21 cellular contexts compared by ENCODE assay signal in the genomic region with DNA sequence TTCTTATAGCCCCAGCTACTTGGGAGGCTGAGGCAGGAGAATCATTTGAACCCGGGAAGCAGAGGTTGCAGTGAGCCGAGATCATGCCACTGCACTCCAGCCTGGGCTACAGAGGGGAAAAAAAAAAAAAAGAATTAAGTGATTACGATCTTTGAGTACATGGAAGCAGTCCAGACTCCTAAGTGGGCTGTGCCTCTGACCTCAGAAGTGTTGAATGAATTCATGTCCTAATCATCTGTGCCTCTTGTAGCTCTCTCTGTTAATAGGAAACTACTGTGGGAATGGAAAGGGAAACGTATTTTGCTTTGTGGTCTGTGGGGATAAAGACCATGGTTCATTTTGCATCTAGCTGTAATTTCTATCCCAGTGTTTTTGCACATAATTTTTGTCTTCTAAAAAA. TPM values are rescaled to one million over a fixed set of nuclear protein-coding genes. Genes with fewer than 3 reads are reported as not detected.
DNase-seq lines count a peak whose midpoint lies in the region; ATAC-seq and TF ChIP-seq lines count a peak whose summit lies in the region.
"Had no signal": no experiment of that assay in that cellular context is flagged by ENCODE, and none has a peak within 500 bp of the region (broad histone marks: within the 10 kb centered on the region; RNA-seq: fewer than 3 reads in every experiment).

No MANE protein-coding gene starts in this region.

- H2BK5ac ChIP-seq in mesenchymal stem cell (ENCODE audit: low read depth, low read length, poor library complexity, severe bottlenecking): no peak overlapping the region

- H2BK120ac ChIP-seq in mesenchymal stem cell (ENCODE audit: low read depth, low read length): no peak overlapping the region

- no peak overlapping the region for H3K18ac ChIP-seq in mesenchymal stem cell (ENCODE audit: low read depth in 1 of 2, low read length in 2 of 2)

- H3K4me3 ChIP-seq in epithelial cell of proximal tubule (ENCODE audit: low read depth, low read length) (no peak overlapping the region), mesenchymal stem cell (ENCODE audit: insufficient read depth in 1 of 2, low read depth in 1 of 2, low read length in 2 of 2) (no peak overlapping the region), right cardiac atrium (ENCODE audit: low read length) (no peak overlapping the region)
- H3K4me3 ChIP-seq: tibial nerve had no signal

- no peaks in the 10 kb centered on the region for H3K79me1 ChIP-seq in mesenchymal stem cell (replicated peaks; ENCODE audit: low read length, poor library complexity, severe bottlenecking)

- H3K9ac ChIP-seq in mesenchymal stem cell (ENCODE audit: low read length): no peak overlapping the region

- intact Hi-C loops in right cardiac atrium (cut with DNase I): no loop called here

- H2BK15ac ChIP-seq in mesenchymal stem cell (ENCODE audit: low read depth, poor library complexity, severe bottlenecking): no peak overlapping the region

- H3K23ac ChIP-seq in mesenchymal stem cell (ENCODE audit: low read length in 2 of 2): no peak overlapping the region

- H2AFZ ChIP-seq in mesenchymal stem cell (ENCODE audit: low read depth, low read length): no peak overlapping the region

- no peak overlapping the region for H3K4me2 ChIP-seq in mesenchymal stem cell (ENCODE audit: low read length, poor library complexity, severe bottlenecking)

- DNase-seq in DMS 273 (lab: John Stamatoyannopoulos, UW; ENCODE audit: unreplicated experiment) (peak; percentile 21), DMS 273 treated with DMSO at 0.1 percent for 48 hours (lab: John Stamatoyannopoulos, UW) (no peak), NCI-H2029 (lab: John Stamatoyannopoulos, UW) (peak; percentile 72), epithelial cell of proximal tubule (ENCODE audit: low read depth) (peak; percentile 82), mesenchymal stem cell (peak; percentile 73), right cardiac atrium (no peak)
- DNase-seq: activated CD4-positive, alpha-beta T cell treated with anti-CD3 and anti-CD28 coated beads, Interleukin-2, amount 50 U/mL, for 1 hour; activated gamma-delta T cell treated with Interleukin-2 at 50 U/mL for 16 hours; amniotic stem cell; caudate nucleus; H9; IMR-90; MM.1S; NCI-H510A; stimulated activated naive CD4-positive, alpha-beta T cell had no signal

- no peak overlapping the region for H3K27ac ChIP-seq in mesenchymal stem cell (ENCODE audit: low read length, poor library complexity, severe bottlenecking)
- H3K27ac ChIP-seq in right cardiac atrium (ENCODE audit: low read length): no peak overlapping the region
- H3K27ac ChIP-seq: 22Rv1, epithelial cell of prostate, tibial nerve had no signal

- H3K27me3 ChIP-seq in mesenchymal stem cell (ENCODE audit: control insufficient read depth in 1 of 2, insufficient read depth in 1 of 2, low read length in 2 of 2) (no peaks in the 10 kb centered on the region), right cardiac atrium (ENCODE audit: control insufficient read depth, insufficient read depth) (no peaks in the 10 kb centered on the region)
- H3K27me3 ChIP-seq: tibial nerve had no signal

- no peak for TF ChIP-seq CTCF in epithelial cell of proximal tubule (conservative IDR thresholded peaks at IDR 0.05; ENCODE audit: low read depth, low read length)

- no peak overlapping the region for H4K8ac ChIP-seq in mesenchymal stem cell (ENCODE audit: low read length)

- H3K36me3 ChIP-seq in mesenchymal stem cell (ENCODE audit: control insufficient read depth in 1 of 2, insufficient read depth in 2 of 2, low read depth in 1 of 2, low read length in 2 of 2): no peaks in the 10 kb centered on the region
- H3K36me3 ChIP-seq: tibial nerve had no signal

- H3K9me3 ChIP-seq in mesenchymal stem cell (ENCODE audit: control insufficient read depth, low read length) (no peaks in the 10 kb centered on the region), right cardiac atrium (ENCODE audit: control insufficient read depth, low read length) (no peaks in the 10 kb centered on the region)
- H3K9me3 ChIP-seq: tibial nerve had no signal

- ATAC-seq in GM18505 (IDR thresholded peaks at IDR 0.05; ENCODE audit: unreplicated experiment) (no peak), right cardiac atrium (no peak), HG02642 (IDR thresholded peaks at IDR 0.05; ENCODE audit: poor library complexity, unreplicated experiment) (no peak)
- ATAC-seq: sciatic nerve had no signal

- no peak overlapping the region for H3K14ac ChIP-seq in mesenchymal stem cell (ENCODE audit: low read length in 2 of 2)

- no peaks in the 10 kb centered on the region for H3K4me1 ChIP-seq in mesenchymal stem cell (ENCODE audit: control insufficient read depth, insufficient read depth, low read depth, low read length)
- H3K4me1 ChIP-seq in right cardiac atrium (ENCODE audit: control insufficient read depth, insufficient read depth, low read length): no peaks in the 10 kb centered on the region
- H3K4me1 ChIP-seq: tibial nerve had no signal

- no peak for TF ChIP-seq POLR2A in GM18505 (IDR thresholded peaks at IDR 0.05; ENCODE audit: borderline replicate concordance, extremely low read depth, insufficient read depth, insufficient read length)

- no peak overlapping the region for H3K4ac ChIP-seq in mesenchymal stem cell (ENCODE audit: low read depth in 1 of 2, low read length in 2 of 2)

- 67% methylated on average over 4 of the region's 4 CpGs for WGBS in mesenchymal stem cell
- WGBS in right cardiac atrium: 53% methylated on average over 4 of the region's 4 CpGs

- no peak overlapping the region for H2AK5ac ChIP-seq in mesenchymal stem cell (ENCODE audit: low read length, severe bottlenecking)

- no peak overlapping the region for H2BK12ac ChIP-seq in mesenchymal stem cell (ENCODE audit: low read length in 2 of 2)

- H4K91ac ChIP-seq in mesenchymal stem cell (ENCODE audit: low read length): no peak overlapping the region

RNA-seq across cellular contexts. Expression of gene IVNS1ABP, which starts 8.4 kb away (rescaled TPM):
- 56.5 and 75.6 TPM in 2 replicates for total RNA-seq in epithelial cell of proximal tubule
- polyA plus RNA-seq in mesenchymal stem cell (2013, experiment 1 of 2): 17.1 TPM
- polyA plus RNA-seq in mesenchymal stem cell (2013, experiment 2 of 2): 17.3 TPM
- total RNA-seq in right cardiac atrium: 10 to 100 TPM; 36.7 to 37.4 (median 37.1) TPM
- 18.8 TPM for polyA plus RNA-seq in right cardiac atrium

Comparison
In these comparisons a context has a peak if more than half of its experiments do, and no peak if none do; other contexts are left out.
1. DNase-seq: peak in DMS 273 (single experiment), NCI-H2029 (single experiment), epithelial cell of proximal tubule (single experiment) and mesenchymal stem cell (single experiment); none in DMS 273 treated with DMSO at 0.1 percent for 48 hours (single experiment) and right cardiac atrium (0 of 3).